In the genomic region with DNA sequence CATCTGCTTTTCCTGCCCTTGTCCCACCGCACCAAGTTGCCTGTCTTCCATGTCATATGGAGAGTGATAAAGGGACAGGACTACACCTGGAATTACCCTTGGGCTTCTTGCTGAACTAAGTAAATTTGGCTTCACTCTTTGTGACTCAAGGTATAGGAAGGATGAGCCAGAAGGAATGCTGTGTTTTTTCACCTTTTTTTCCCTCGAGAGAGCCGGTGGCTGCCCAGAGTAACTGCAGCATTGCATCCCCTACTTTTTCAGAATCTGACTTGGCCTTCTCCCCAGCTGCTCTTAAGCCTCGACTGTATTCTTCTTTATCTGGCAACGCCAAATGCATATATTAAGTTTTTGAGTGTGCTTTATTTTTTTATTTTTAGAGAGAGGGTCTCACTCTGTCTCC, we compare ENCODE assay signal across 2 cellular contexts.
TF ChIP-seq lines count a peak whose summit lies in the region.

No MANE protein-coding gene starts in this region.

TF ChIP-seq in K562, 482 proteins besides CTCF, POLR2A, EP300 and RAD21:
- TF ChIP-seq ZNF143 (CRISPR knock-in tag; IDR thresholded peaks at IDR 0.05) (no peak), LCOR (CRISPR knock-in tag; IDR thresholded peaks at IDR 0.05) (no peak), SMAD2 (IDR thresholded peaks at IDR 0.05; ENCODE audit: low read depth, low read length) (no peak), HIVEP1 (CRISPR knock-in tag; IDR thresholded peaks at IDR 0.05) (no peak), GTF2E2 (tag; IDR thresholded peaks at IDR 0.05) (no peak), ZBTB17 (CRISPR knock-in tag; IDR thresholded peaks at IDR 0.05) (no peak), ZSCAN32 (CRISPR knock-in tag; IDR thresholded peaks at IDR 0.05) (no peak), ZNF121 (CRISPR knock-in tag; conservative IDR thresholded peaks at IDR 0.05) (no peak), MTA3 (IDR thresholded peaks at IDR 0.05; ENCODE audit: borderline replicate concordance) (no peak), SAFB (IDR thresholded peaks at IDR 0.05; ENCODE audit: borderline replicate concordance, low read depth, low read length) (no peak), TCFL5 (CRISPR knock-in tag; conservative IDR thresholded peaks at IDR 0.05) (no peak)

TF ChIP-seq in HepG2, 621 proteins besides CTCF, POLR2A, EP300 and RAD21:
- TF ChIP-seq ZNF691 (CRISPR knock-in tag; IDR thresholded peaks at IDR 0.05; ENCODE audit: borderline replicate concordance, low read depth), result no peak
- TF ChIP-seq, protein P1, sequence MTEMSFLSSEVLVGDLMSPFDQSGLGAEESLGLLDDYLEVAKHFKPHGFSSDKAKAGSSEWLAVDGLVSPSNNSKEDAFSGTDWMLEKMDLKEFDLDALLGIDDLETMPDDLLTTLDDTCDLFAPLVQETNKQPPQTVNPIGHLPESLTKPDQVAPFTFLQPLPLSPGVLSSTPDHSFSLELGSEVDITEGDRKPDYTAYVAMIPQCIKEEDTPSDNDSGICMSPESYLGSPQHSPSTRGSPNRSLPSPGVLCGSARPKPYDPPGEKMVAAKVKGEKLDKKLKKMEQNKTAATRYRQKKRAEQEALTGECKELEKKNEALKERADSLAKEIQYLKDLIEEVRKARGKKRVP (CRISPR knock-in tag; IDR thresholded peaks at IDR 0.05), result no peak
- no peak for TF ChIP-seq TEF (CRISPR knock-in tag; IDR thresholded peaks at IDR 0.05)
- TF ChIP-seq ZNF775 (CRISPR knock-in tag; IDR thresholded peaks at IDR 0.05; ENCODE audit: borderline replicate concordance), result no peak
- no peak for TF ChIP-seq ZNF788 (CRISPR knock-in tag; IDR thresholded peaks at IDR 0.05; ENCODE audit: borderline replicate concordance)
- TF ChIP-seq CREB3 (CRISPR knock-in tag; IDR thresholded peaks at IDR 0.05), result no peak
- no peak for TF ChIP-seq ZFAT (CRISPR knock-in tag; conservative IDR thresholded peaks at IDR 0.05)
- TF ChIP-seq RORA (CRISPR knock-in tag; IDR thresholded peaks at IDR 0.05), result no peak
- no peak for TF ChIP-seq ZNF724P (CRISPR knock-in tag; IDR thresholded peaks at IDR 0.05; ENCODE audit: borderline replicate concordance)
- TF ChIP-seq ZNF678 (CRISPR knock-in tag; IDR thresholded peaks at IDR 0.05), result no peak
- TF ChIP-seq WIZ (CRISPR knock-in tag; IDR thresholded peaks at IDR 0.05), result no peak
- no peak for TF ChIP-seq KLF9 (CRISPR knock-in tag; IDR thresholded peaks at IDR 0.05; ENCODE audit: low read depth)
- TF ChIP-seq, protein P2, sequence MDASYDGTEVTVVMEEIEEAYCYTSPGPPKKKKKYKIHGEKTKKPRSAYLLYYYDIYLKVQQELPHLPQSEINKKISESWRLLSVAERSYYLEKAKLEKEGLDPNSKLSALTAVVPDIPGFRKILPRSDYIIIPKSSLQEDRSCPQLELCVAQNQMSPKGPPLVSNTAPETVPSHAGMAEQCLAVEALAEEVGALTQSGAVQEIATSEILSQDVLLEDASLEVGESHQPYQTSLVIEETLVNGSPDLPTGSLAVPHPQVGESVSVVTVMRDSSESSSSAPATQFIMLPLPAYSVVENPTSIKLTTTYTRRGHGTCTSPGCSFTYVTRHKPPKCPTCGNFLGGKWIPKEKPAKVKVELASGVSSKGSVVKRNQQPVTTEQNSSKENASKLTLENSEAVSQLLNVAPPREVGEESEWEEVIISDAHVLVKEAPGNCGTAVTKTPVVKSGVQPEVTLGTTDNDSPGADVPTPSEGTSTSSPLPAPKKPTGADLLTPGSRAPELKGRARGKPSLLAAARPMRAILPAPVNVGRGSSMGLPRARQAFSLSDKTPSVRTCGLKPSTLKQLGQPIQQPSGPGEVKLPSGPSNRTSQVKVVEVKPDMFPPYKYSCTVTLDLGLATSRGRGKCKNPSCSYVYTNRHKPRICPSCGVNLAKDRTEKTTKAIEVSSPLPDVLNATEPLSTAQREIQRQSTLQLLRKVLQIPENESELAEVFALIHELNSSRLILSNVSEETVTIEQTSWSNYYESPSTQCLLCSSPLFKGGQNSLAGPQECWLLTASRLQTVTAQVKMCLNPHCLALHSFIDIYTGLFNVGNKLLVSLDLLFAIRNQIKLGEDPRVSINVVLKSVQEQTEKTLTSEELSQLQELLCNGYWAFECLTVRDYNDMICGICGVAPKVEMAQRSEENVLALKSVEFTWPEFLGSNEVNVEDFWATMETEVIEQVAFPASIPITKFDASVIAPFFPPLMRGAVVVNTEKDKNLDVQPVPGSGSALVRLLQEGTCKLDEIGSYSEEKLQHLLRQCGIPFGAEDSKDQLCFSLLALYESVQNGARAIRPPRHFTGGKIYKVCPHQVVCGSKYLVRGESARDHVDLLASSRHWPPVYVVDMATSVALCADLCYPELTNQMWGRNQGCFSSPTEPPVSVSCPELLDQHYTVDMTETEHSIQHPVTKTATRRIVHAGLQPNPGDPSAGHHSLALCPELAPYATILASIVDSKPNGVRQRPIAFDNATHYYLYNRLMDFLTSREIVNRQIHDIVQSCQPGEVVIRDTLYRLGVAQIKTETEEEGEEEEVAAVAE (CRISPR knock-in tag; IDR thresholded peaks at IDR 0.05; ENCODE audit: borderline replicate concordance), result no peak
- TF ChIP-seq ETV6 (CRISPR knock-in tag; conservative IDR thresholded peaks at IDR 0.05), result no peak
- no peak for TF ChIP-seq RXRB (CRISPR knock-in tag; IDR thresholded peaks at IDR 0.05; ENCODE audit: borderline replicate concordance)
- no peak for TF ChIP-seq HIC2 (CRISPR knock-in tag; IDR thresholded peaks at IDR 0.05; ENCODE audit: low read depth)
- TF ChIP-seq ASH2L (IDR thresholded peaks at IDR 0.05; ENCODE audit: insufficient read length, low read depth, low read length), result no peak
